Comparison of ENCODE assay signal across 27 cellular contexts in the genomic region with DNA sequence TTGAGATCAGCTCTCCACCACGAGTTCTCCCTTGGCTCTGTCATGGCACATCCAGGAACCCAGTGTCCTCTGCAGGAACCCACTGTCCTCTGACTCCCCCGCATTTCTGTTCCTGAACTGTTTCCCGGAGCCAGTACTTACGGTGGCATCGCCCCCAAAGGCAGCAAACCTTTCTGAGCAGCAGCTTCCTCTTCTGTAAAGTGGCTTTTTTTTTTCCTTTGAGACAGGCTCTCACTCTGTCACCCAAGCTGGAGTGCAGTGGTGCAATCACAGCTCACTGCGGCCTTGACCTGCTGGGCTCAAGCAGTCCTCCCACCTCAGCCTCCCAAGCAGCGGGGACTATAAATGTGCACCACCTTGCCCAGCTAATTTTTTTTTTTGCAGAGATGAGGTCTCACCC. TPM values are rescaled to one million over a fixed set of nuclear protein-coding genes. Genes with fewer than 3 reads are reported as not detected.
DNase-seq lines count a peak whose midpoint lies in the region; ATAC-seq, FAIRE-seq and TF ChIP-seq lines count a peak whose summit lies in the region.
"Had no signal": no experiment of that assay in that cellular context is flagged by ENCODE, and none has a peak within 500 bp of the region (broad histone marks: within the 10 kb centered on the region; RNA-seq: fewer than 3 reads in every experiment).

No MANE protein-coding gene starts in this region.

- no peaks in the 10 kb centered on the region for H4K20me1 ChIP-seq in HepG2 (ENCODE audit: insufficient read depth, low read length)

- FAIRE-seq in HepG2 (lab: Jason Lieb, UNC) (peak; percentile 80), kidney (lab: Jason Lieb, UNC) (no peak)
- FAIRE-seq: endothelial cell of umbilical vein, GM19239, H54, TTC549 had no signal

- no peaks in the 10 kb centered on the region for H3K9me3 ChIP-seq in HepG2 (ENCODE audit: low read length)
- no peaks in the 10 kb centered on the region for H3K9me3 ChIP-seq in right lobe of liver
- H3K9me3 ChIP-seq in kidney (ENCODE audit: control insufficient read depth in 1 of 2, low read length in 2 of 2) = no peaks in the 10 kb centered on the region
- H3K9me3 ChIP-seq: BE2C, neutrophil, transverse colon had no signal

- H3K4me3 ChIP-seq in HepG2 (replicated peaks in 1 of 3; ENCODE audit: insufficient read depth in 1 of 3, low read depth in 2 of 3, low read length in 3 of 3) (no peak overlapping the region), right lobe of liver (no peak overlapping the region), kidney (ENCODE audit: low read length in 2 of 2) (no peak overlapping the region)
- H3K4me3 ChIP-seq: transverse colon had no signal

- H3K4me2 ChIP-seq in HepG2 (ENCODE audit: low read depth, low read length) = no peak overlapping the region

- CTCF ChIA-PET in HepG2 (lab: Yijun Ruan, JAX; ENCODE audit: low intra/inter-chr PET ratio, low total read pairs) = no interaction called here

- no peaks in the 10 kb centered on the region for H3K79me2 ChIP-seq in HepG2 (ENCODE audit: insufficient read depth, low read length)

- no peak overlapping the region for H3K9ac ChIP-seq in HepG2 (ENCODE audit: insufficient read depth, low read depth, low read length)
- no peak overlapping the region for H3K9ac ChIP-seq in kidney (ENCODE audit: low read length in 2 of 2)

- ATAC-seq in HepG2 (no peak; the same call in 2 of the 3 replicates), right lobe of liver (no peak), GM21737 (IDR thresholded peaks at IDR 0.05; ENCODE audit: unreplicated experiment) (no peak)
- ATAC-seq: activated naive CD8-positive, alpha-beta T cell treated with anti-CD3 and anti-CD28 coated beads, Interleukin-2, amount 50 U/mL, for 24 hours; left lobe of liver had no signal

- no peaks in the 10 kb centered on the region for H3K36me3 ChIP-seq in HepG2 (replicated peaks in 1 of 2; ENCODE audit: control insufficient read depth in 1 of 2, insufficient read depth in 2 of 2, low read length in 2 of 2)
- H3K36me3 ChIP-seq in right lobe of liver = no peaks in the 10 kb centered on the region
- H3K36me3 ChIP-seq in kidney (ENCODE audit: control insufficient read depth in 1 of 2, insufficient read depth in 2 of 2, low read length in 2 of 2) = no peaks in the 10 kb centered on the region
- H3K36me3 ChIP-seq: BE2C, neutrophil, transverse colon had no signal

- in situ Hi-C loops in HepG2 (cut with HindIII; ENCODE audit: extremely low pct_ligation_motif_present, low pct_unique_long_range_greater_than_20kb) = no loop called here

- no TSS peak for BruUV-seq in HepG2 (replicated peaks; lab: Mats Ljungman, UMichigan)

- TF ChIP-seq EP300 in HepG2 (IDR thresholded peaks at IDR 0.05; ENCODE audit: low read depth in 2 of 2, low read length in 2 of 2) (no peak), HepG2 (CRISPR knock-in tag; IDR thresholded peaks at IDR 0.05; ENCODE audit: borderline replicate concordance) (no peak)

- H3K27me3 ChIP-seq in HepG2 (ENCODE audit: control insufficient read depth in 1 of 2, insufficient read depth in 2 of 2, low read length in 2 of 2) (peaks cover 10 to 54% of the 10 kb centered on the region in 2 experiments; a peak in 4 of 5 replicates), right lobe of liver (no peaks in the 10 kb centered on the region)
- H3K27me3 ChIP-seq: transverse colon had no signal

- TF ChIP-seq CTCF in HepG2 (CRISPR knock-in tag; IDR thresholded peaks at IDR 0.05) (no peak), right lobe of liver (IDR thresholded peaks at IDR 0.05) (no peak), kidney (IDR thresholded peaks at IDR 0.05; ENCODE audit: borderline replicate concordance, extremely low read depth, insufficient read depth) (no peak)

- peaks cover 26% of the 10 kb centered on the region for H3K4me1 ChIP-seq in HepG2 (ENCODE audit: insufficient read depth, low read length)
- no peaks in the 10 kb centered on the region for H3K4me1 ChIP-seq in right lobe of liver
- H3K4me1 ChIP-seq in kidney (ENCODE audit: control insufficient read depth in 1 of 2, insufficient read depth in 1 of 2, low read depth in 1 of 2, low read length in 2 of 2) = no peaks in the 10 kb centered on the region
- H3K4me1 ChIP-seq: BE2C, transverse colon had no signal

- H3K27ac ChIP-seq in HepG2 (ENCODE audit: extremely low read length, insufficient read depth, low read length) (no peak overlapping the region), right lobe of liver (no peak overlapping the region), kidney (ENCODE audit: low read depth in 2 of 2, low read length in 2 of 2) (no peak overlapping the region)
- H3K27ac ChIP-seq: neutrophil, transverse colon had no signal

- no peak for TF ChIP-seq RAD21 in HepG2 (CRISPR knock-in tag; IDR thresholded peaks at IDR 0.05)

- TF ChIP-seq POLR2A in HepG2 (IDR thresholded peaks at IDR 0.05; ENCODE audit: insufficient read depth in 1 of 2, low read depth in 2 of 2, low read length in 2 of 2) (no peak), right lobe of liver (IDR thresholded peaks at IDR 0.05) (no peak)

- intact Hi-C loops in HepG2 (cut with micrococcal nuclease; ENCODE audit: unreplicated experiment) (no loop called here), right lobe of liver (cut with DNase I) (no loop called here), kidney (cut with DNase I) (no loop called here)

- POLR2A ChIA-PET in HepG2 (lab: Yijun Ruan, JAX) = interaction anchor here (1.3 kb wide), 1 partner anchor 33 kb away, joined by 3 read pairs; no protein-coding TSS in a partner anchor

- no peak overlapping the region for H2AFZ ChIP-seq in HepG2 (ENCODE audit: low read length)

- no peak for DNase-seq in HepG2 (ENCODE audit: low spot score)
- DNase-seq in right lobe of liver = no peak
- DNase-seq in OCI-M1 (lab: John Stamatoyannopoulos, UW) = peak; percentile 34
- DNase-seq in kidney = peak; percentile 7
- no peak for DNase-seq in T1000 (lab: John Stamatoyannopoulos, UW)
- DNase-seq in NCI-H2171 treated with DMSO at 0.1 percent for 48 hours (lab: John Stamatoyannopoulos, UW) = no peak
- no peak for DNase-seq in NCI-H748 treated with DMSO at 0.1 percent for 48 hours (lab: John Stamatoyannopoulos, UW)
- DNase-seq: activated gamma-delta T cell treated with Interleukin-2 at 50 U/mL for 16 hours; activated naive CD8-positive, alpha-beta T cell treated with anti-CD3 and anti-CD28 coated beads, Interleukin-2, amount 50 U/mL, for 24 hours; activated T-cell treated with anti-CD3 and anti-CD28 coated beads, Interleukin-2, amount 50 U/mL, for 24 hours; BE2C; COR-L47; immature natural killer cell; IMR-90; NCI-H1436 treated with DMSO at 0.1 percent for 48 hours; NCI-H2107; Right ventricle myocardium superior; transverse colon had no signal

- WGBS in HepG2 (ENCODE audit: low lambda C conversion rate) = 34% methylated on average over 7 of the region's 7 CpGs
- WGBS in right lobe of liver (ENCODE audit: insufficient coverage, low coverage, low lambda C conversion rate, missing lambda C conversion rate) = 57% methylated on average over 7 of the region's 7 CpGs

RNA-seq across cellular contexts. Expression of gene NAGPA, which starts 32.2 kb away (rescaled TPM):
- total RNA-seq in HepG2 (2016; rRNA removed; fragmentation: Illumina TruSeq; extraction: Trizol) = 29.8 and 60.3 TPM in 2 replicates
- total RNA-seq in HepG2 (2016; cell fraction: cytosol; rRNA removed; fragmentation: Illumina TruSeq; extraction: Trizol; ENCODE audit: low read depth) = 10.2 and 12.2 TPM in 2 replicates
- total RNA-seq in HepG2 (2016; cell fraction: insoluble cytoplasmic fraction; rRNA removed; fragmentation: Illumina TruSeq; extraction: Trizol) = 25.3 and 59.7 TPM in 2 replicates
- total RNA-seq in HepG2 (2016; cell fraction: membrane; rRNA removed; fragmentation: Illumina TruSeq; extraction: Trizol) = 19.0 and 22.6 TPM in 2 replicates
- total RNA-seq in HepG2 (2016; cell fraction: nucleus; rRNA removed; fragmentation: Illumina TruSeq; extraction: Trizol) = 58.3 and 69.4 TPM in 2 replicates
- 27.1 and 31.6 TPM in 2 replicates for polyA plus RNA-seq in HepG2 (2011; rRNA removed)
- 28.0 and 43.3 TPM in 2 replicates for polyA plus RNA-seq in HepG2 (2011; cell fraction: cytosol; rRNA removed)
- polyA plus RNA-seq in HepG2 (2011; cell fraction: nucleus; rRNA removed) = 119 and 135 TPM in 2 replicates
- 20.6 and 22.0 TPM in 2 replicates for polyA plus RNA-seq in HepG2 (2012)
- 7.6 and 9.3 TPM in 2 replicates for polyA plus RNA-seq in HepG2 (2016; cell fraction: cytosol; fragmentation: Illumina TruSeq; extraction: Trizol; ENCODE audit: low read depth)
- 24.9 and 27.9 TPM in 2 replicates for polyA plus RNA-seq in HepG2 (2016; cell fraction: insoluble cytoplasmic fraction; fragmentation: Illumina TruSeq; extraction: Trizol; ENCODE audit: low read depth)
- 15.1 and 16.1 TPM in 2 replicates for polyA plus RNA-seq in HepG2 (2016; cell fraction: membrane; fragmentation: Illumina TruSeq; extraction: Trizol; ENCODE audit: low read depth)
- 111 and 120 TPM in 2 replicates for polyA plus RNA-seq in HepG2 (2016; cell fraction: nucleus; fragmentation: Illumina TruSeq; extraction: Trizol; ENCODE audit: insufficient read depth, low read depth)
- 13.4 and 91.3 TPM in 2 replicates for polyA minus RNA-seq in HepG2 (2011; rRNA and poly(A)+ RNA removed; ENCODE audit: low replicate concordance)
- 24.6 and 30.4 TPM in 2 replicates for polyA minus RNA-seq in HepG2 (2011; cell fraction: cytosol; rRNA and poly(A)+ RNA removed)
- 41.9 and 43.5 TPM in 2 replicates for polyA minus RNA-seq in HepG2 (2011; cell fraction: nucleus; rRNA and poly(A)+ RNA removed)
- 10 to 100 TPM in 2 of 6 experiments, 1 to 10 TPM in 4; 6.6 to 22.1 (median 8.4) TPM for total RNA-seq in right lobe of liver
- total RNA-seq in kidney = 13.8 TPM
- 14.5 TPM for polyA plus RNA-seq in kidney (ENCODE audit: insufficient read depth, low read depth, low replicate concordance)

RNA-seq across cellular contexts. Expression of gene SEC14L5, which starts 43.4 kb away (rescaled TPM):
- 0.36 and 0.42 TPM in 2 replicates for total RNA-seq in HepG2 (2016; rRNA removed; fragmentation: Illumina TruSeq; extraction: Trizol)
- 0.09 TPM in 1 of 2 replicates, not detected in the other for total RNA-seq in HepG2 (2016; cell fraction: cytosol; rRNA removed; fragmentation: Illumina TruSeq; extraction: Trizol; ENCODE audit: low read depth)
- 0.34 and 0.43 TPM in 2 replicates for total RNA-seq in HepG2 (2016; cell fraction: insoluble cytoplasmic fraction; rRNA removed; fragmentation: Illumina TruSeq; extraction: Trizol)
- 0.19 and 0.21 TPM in 2 replicates for total RNA-seq in HepG2 (2016; cell fraction: membrane; rRNA removed; fragmentation: Illumina TruSeq; extraction: Trizol)
- 0.34 and 0.43 TPM in 2 replicates for total RNA-seq in HepG2 (2016; cell fraction: nucleus; rRNA removed; fragmentation: Illumina TruSeq; extraction: Trizol)
- 0.40 and 0.60 TPM in 2 replicates for polyA plus RNA-seq in HepG2 (2011; rRNA removed)
- polyA plus RNA-seq in HepG2 (2011; cell fraction: cytosol; rRNA removed) = 0.31 and 0.44 TPM in 2 replicates
- polyA plus RNA-seq in HepG2 (2011; cell fraction: nucleus; rRNA removed) = 1.3 and 1.5 TPM in 2 replicates
- polyA plus RNA-seq in HepG2 (2012) = 0.59 and 1.0 TPM in 2 replicates
- 0.02 TPM in 2 replicates for polyA plus RNA-seq in HepG2 (2016; cell fraction: cytosol; fragmentation: Illumina TruSeq; extraction: Trizol; ENCODE audit: low read depth)
- polyA plus RNA-seq in HepG2 (2016; cell fraction: insoluble cytoplasmic fraction; fragmentation: Illumina TruSeq; extraction: Trizol; ENCODE audit: low read depth) = 0.32 and 0.43 TPM in 2 replicates
- 0.08 and 0.14 TPM in 2 replicates for polyA plus RNA-seq in HepG2 (2016; cell fraction: membrane; fragmentation: Illumina TruSeq; extraction: Trizol; ENCODE audit: low read depth)
- polyA plus RNA-seq in HepG2 (2016; cell fraction: nucleus; fragmentation: Illumina TruSeq; extraction: Trizol; ENCODE audit: insufficient read depth, low read depth) = 0.31 and 0.41 TPM in 2 replicates
- polyA minus RNA-seq in HepG2 (2011; rRNA and poly(A)+ RNA removed; ENCODE audit: low replicate concordance) = 0.16 and 1.5 TPM in 2 replicates
- polyA minus RNA-seq in HepG2 (2011; cell fraction: cytosol; rRNA and poly(A)+ RNA removed) = 0.18 and 0.49 TPM in 2 replicates
- polyA minus RNA-seq in HepG2 (2011; cell fraction: nucleus; rRNA and poly(A)+ RNA removed) = 0.64 and 0.75 TPM in 2 replicates
- total RNA-seq in right lobe of liver = 1 to 10 TPM in 1 of 6 experiments, under 1 TPM in 4, not detected in 1; 0.09 to 1.1 (median 0.60) TPM
- 0.16 TPM for total RNA-seq in kidney
- 0.13 TPM for polyA plus RNA-seq in kidney (ENCODE audit: insufficient read depth, low read depth, low replicate concordance)
- total RNA-seq: activated CD8-positive, alpha-beta memory T cell treated with anti-CD3 and anti-CD28 coated beads for 36 hours; endothelial cell of umbilical vein; IMR-90; pulmonary artery endothelial cell had no signal
- polyA plus RNA-seq: endothelial cell of umbilical vein, immature natural killer cell had no signal

Comparison
In these comparisons a context has a peak if more than half of its experiments do, and no peak if none do; other contexts are left out.
1. DNase-seq: peak in OCI-M1 (single experiment) and kidney (single experiment); none in HepG2 (single experiment), right lobe of liver (0 of 3), T1000 (single experiment), NCI-H2171 treated with DMSO at 0.1 percent for 48 hours (single experiment) and NCI-H748 treated with DMSO at 0.1 percent for 48 hours (single experiment).